In the genomic region with DNA sequence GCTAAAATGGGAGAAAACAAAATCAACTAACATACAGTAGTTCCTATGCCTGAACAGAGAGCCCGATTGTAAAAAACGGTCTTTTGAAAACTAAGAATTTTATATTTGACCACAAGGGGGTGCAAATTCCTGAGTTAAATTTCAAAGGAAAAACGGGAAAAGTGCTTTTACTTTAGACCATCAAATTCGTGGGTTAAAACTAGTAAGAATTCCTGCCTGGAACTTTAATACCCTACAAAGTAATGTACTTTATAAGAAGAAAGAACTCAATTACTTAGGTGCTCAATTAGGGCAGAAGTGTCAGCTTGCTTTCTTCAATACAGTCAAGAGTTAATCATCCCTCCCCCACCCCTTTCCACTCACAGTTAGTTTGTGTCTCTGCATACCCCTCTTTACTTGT, we compare ENCODE assay signal across 8 cellular contexts.
A peak's percentile ranks its signal among the peaks of the same experiment; 100 is the strongest.
DNase-seq lines count a peak whose midpoint lies in the region; ATAC-seq and TF ChIP-seq lines count a peak whose summit lies in the region.

No MANE protein-coding gene starts in this region.

- peak; percentile 36 for DNase-seq in SHP77 treated with DMSO at 0.1 percent for 48 hours (lab: John Stamatoyannopoulos, UW)
- no peak for DNase-seq in SHP77 (lab: John Stamatoyannopoulos, UW)
- peak; percentile 25 for DNase-seq in MV-4-11 (lab: John Stamatoyannopoulos, UW)
- DNase-seq in astrocyte of the spinal cord (ENCODE audit: low read depth, low spot score) = peak; percentile 70
- DNase-seq in right lobe of liver = no peak
- DNase-seq in mesenteric fat pad (ENCODE audit: low spot score) = no peak
- no peak for DNase-seq in occipital lobe (lab: John Stamatoyannopoulos, UW)

- TF ChIP-seq POLR2A in right lobe of liver (IDR thresholded peaks at IDR 0.05) = no peak

- 2% methylated on average over 4 of the region's 4 CpGs for WGBS in right lobe of liver (ENCODE audit: insufficient coverage, low coverage, low lambda C conversion rate, missing lambda C conversion rate)

- peak overlapping the region in 1 of 3 donors; percentile 14 for H3K27ac ChIP-seq in right lobe of liver

- peaks cover 0 to 35% (median 2%) of the 10 kb centered on the region in 4 donors for H3K4me1 ChIP-seq in right lobe of liver

- in situ Hi-C loops in astrocyte of the spinal cord (cut with HindIII; ENCODE audit: low sequenced_read_pairs) = no loop called here

- H3K36me3 ChIP-seq in right lobe of liver = no peaks in the 10 kb centered on the region

- no peaks in the 10 kb centered on the region for H3K27me3 ChIP-seq in right lobe of liver

- ATAC-seq in right lobe of liver (no peak), HG02623 (IDR thresholded peaks at IDR 0.05; ENCODE audit: unreplicated experiment) (no peak)

- intact Hi-C loops in right lobe of liver (cut with DNase I) = no loop called here

- TF ChIP-seq CTCF in astrocyte of the spinal cord (IDR thresholded peaks at IDR 0.05; ENCODE audit: low read depth, low read length) (peak; percentile 35), right lobe of liver (IDR thresholded peaks at IDR 0.05) (peak; percentile 54 to 63 (median 62))

- H3K9me3 ChIP-seq in right lobe of liver = no peaks in the 10 kb centered on the region

- H3K4me3 ChIP-seq in astrocyte of the spinal cord (ENCODE audit: low read depth, low read length) = peak overlapping the region; percentile 6
- H3K4me3 ChIP-seq in right lobe of liver = peak overlapping the region in 1 of 3 donors; percentile 24

Comparison
In these comparisons a context has a peak if more than half of its experiments do, and no peak if none do; other contexts are left out.
1. DNase-seq: peak in SHP77 treated with DMSO at 0.1 percent for 48 hours (single experiment), MV-4-11 (single experiment) and astrocyte of the spinal cord (single experiment); none in SHP77 (0 of 2), right lobe of liver (0 of 3), mesenteric fat pad (single experiment) and occipital lobe (single experiment).